In the genomic region with DNA sequence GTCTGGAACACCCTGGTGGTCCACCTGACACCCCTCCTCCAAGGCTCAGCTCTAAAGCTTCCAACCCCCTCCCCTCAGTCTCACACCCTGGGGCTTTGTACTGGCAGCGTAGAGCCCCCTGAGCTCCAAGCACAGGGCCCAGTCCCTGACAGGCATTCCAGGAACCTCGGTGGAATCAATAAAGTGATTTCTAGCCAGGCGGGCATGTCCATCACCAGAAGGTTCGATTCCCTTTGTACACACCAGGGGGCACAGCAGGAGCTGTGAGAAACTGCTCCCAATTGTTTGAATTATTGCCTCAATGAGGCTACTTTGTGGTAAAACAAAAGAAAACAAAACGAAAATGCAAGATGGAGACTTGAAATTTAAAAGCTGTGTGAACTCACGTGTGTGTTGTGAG, we compare ENCODE assay signal across 8 cellular contexts. TPM values are rescaled to one million over a fixed set of nuclear protein-coding genes. Genes with fewer than 3 reads are reported as not detected.
DNase-seq lines count a peak whose midpoint lies in the region; TF ChIP-seq lines count a peak whose summit lies in the region.

No MANE protein-coding gene starts in this region.

- no peak overlapping the region; the same call in 1 of the 2 replicates for H2AFZ ChIP-seq in MM.1S (ENCODE audit: low read length)

- H3K4me3 ChIP-seq in MM.1S (ENCODE audit: low read length) (no peak overlapping the region), fibroblast of villous mesenchyme (ENCODE audit: low read depth, low read length) (no peak overlapping the region)

- no peaks in the 10 kb centered on the region for H3K36me3 ChIP-seq in MM.1S (replicated peaks; ENCODE audit: insufficient read depth, low read length)

- H3K36me3 Mint-ChIP-seq in activated T-cell treated with anti-CD3 and anti-CD28 coated beads, Interleukin-2, amount 50 U/mL, for 24 hours (ENCODE audit: low read depth) = no peaks in the 10 kb centered on the region

- no peaks in the 10 kb centered on the region for H3F3A ChIP-seq in MM.1S (ENCODE audit: insufficient read depth, low read length)

- H3K4me1 Mint-ChIP-seq in activated T-cell treated with anti-CD3 and anti-CD28 coated beads, Interleukin-2, amount 50 U/mL, for 24 hours (ENCODE audit: low read depth) = peaks cover 21% of the 10 kb centered on the region

- H3K4me3 Mint-ChIP-seq in activated T-cell treated with anti-CD3 and anti-CD28 coated beads, Interleukin-2, amount 50 U/mL, for 24 hours = no peak overlapping the region

- H3K9me2 ChIP-seq in MM.1S (replicated peaks; ENCODE audit: insufficient read depth, low read length) = no peaks in the 10 kb centered on the region

- peak overlapping the region; percentile 16 for H3K27ac Mint-ChIP-seq in activated T-cell treated with anti-CD3 and anti-CD28 coated beads, Interleukin-2, amount 50 U/mL, for 24 hours

- H3K79me2 ChIP-seq in MM.1S (ENCODE audit: low read length) = no peaks in the 10 kb centered on the region

- TF ChIP-seq CTCF in MM.1S (IDR thresholded peaks at IDR 0.05; ENCODE audit: low read length) (peak; percentile 69), fibroblast of villous mesenchyme (IDR thresholded peaks at IDR 0.05; ENCODE audit: insufficient read depth, low read depth, low read length) (peak; percentile 74)

- peak; percentile 3 for DNase-seq in NCI-H1105 treated with DMSO at 0.1 percent for 48 hours (lab: John Stamatoyannopoulos, UW)
- DNase-seq in NCI-H1105 (lab: John Stamatoyannopoulos, UW) = no peak
- DNase-seq in MM.1S = peak; percentile 47
- DNase-seq in activated T-cell treated with anti-CD3 and anti-CD28 coated beads, Interleukin-2, amount 50 U/mL, for 24 hours = peak; percentile 57
- DNase-seq in fibroblast of villous mesenchyme (ENCODE audit: low read depth) = peak; percentile 44
- DNase-seq in stimulated activated CD4-positive, alpha-beta T cell treated with anti-CD3 and anti-CD28 coated beads, Interleukin-15, amount 100 ng/mL, for 1 hour (ENCODE audit: low read depth in 1 of 2, low spot score in 1 of 2) = peak; percentile 22 to 23
- no peak for DNase-seq in NCI-H2196 treated with DMSO at 0.1 percent for 48 hours (lab: John Stamatoyannopoulos, UW; ENCODE audit: unreplicated experiment)
- no peak for DNase-seq in iPS-NIHi11 (ENCODE audit: low spot score)

- H4K20me1 ChIP-seq in MM.1S (ENCODE audit: insufficient read depth, low read length) = no peaks in the 10 kb centered on the region

- H3K27me3 Mint-ChIP-seq in activated T-cell treated with anti-CD3 and anti-CD28 coated beads, Interleukin-2, amount 50 U/mL, for 24 hours = no peaks in the 10 kb centered on the region

- H3K27me3 ChIP-seq in MM.1S (replicated peaks; ENCODE audit: insufficient read depth, low read length) = no peaks in the 10 kb centered on the region

- H3K4me1 ChIP-seq in MM.1S (ENCODE audit: low read length) = peaks cover 7% of the 10 kb centered on the region; the same call in 1 of the 2 replicates

- no peaks in the 10 kb centered on the region for H3K9me3 Mint-ChIP-seq in activated T-cell treated with anti-CD3 and anti-CD28 coated beads, Interleukin-2, amount 50 U/mL, for 24 hours

- H3K27ac ChIP-seq in MM.1S (ENCODE audit: low read length) = no peak overlapping the region

- no peaks in the 10 kb centered on the region for H3K9me3 ChIP-seq in MM.1S (replicated peaks; ENCODE audit: insufficient read depth, low read length)

- no peak overlapping the region for H3K9ac ChIP-seq in MM.1S (ENCODE audit: low read length)

- no peak overlapping the region for H3K4me2 ChIP-seq in MM.1S (ENCODE audit: low read depth, low read length)

RNA-seq across cellular contexts. Expression of a gene that starts 51.8 kb away (rescaled TPM):
- total RNA-seq in fibroblast of villous mesenchyme = under 0.01 and 0.86 TPM in 2 replicates

Comparison
In these comparisons a context has a peak if more than half of its experiments do, and no peak if none do; other contexts are left out.
1. DNase-seq: peak in NCI-H1105 treated with DMSO at 0.1 percent for 48 hours (single experiment), MM.1S (single experiment), activated T-cell treated with anti-CD3 and anti-CD28 coated beads, Interleukin-2, amount 50 U/mL, for 24 hours (single experiment), fibroblast of villous mesenchyme (single experiment) and stimulated activated CD4-positive, alpha-beta T cell treated with anti-CD3 and anti-CD28 coated beads, Interleukin-15, amount 100 ng/mL, for 1 hour (2 of 2); none in NCI-H1105 (single experiment), NCI-H2196 treated with DMSO at 0.1 percent for 48 hours (single experiment) and iPS-NIHi11 (single experiment).